Comparison of ENCODE assay signal across 1 cellular context in the genomic region with DNA sequence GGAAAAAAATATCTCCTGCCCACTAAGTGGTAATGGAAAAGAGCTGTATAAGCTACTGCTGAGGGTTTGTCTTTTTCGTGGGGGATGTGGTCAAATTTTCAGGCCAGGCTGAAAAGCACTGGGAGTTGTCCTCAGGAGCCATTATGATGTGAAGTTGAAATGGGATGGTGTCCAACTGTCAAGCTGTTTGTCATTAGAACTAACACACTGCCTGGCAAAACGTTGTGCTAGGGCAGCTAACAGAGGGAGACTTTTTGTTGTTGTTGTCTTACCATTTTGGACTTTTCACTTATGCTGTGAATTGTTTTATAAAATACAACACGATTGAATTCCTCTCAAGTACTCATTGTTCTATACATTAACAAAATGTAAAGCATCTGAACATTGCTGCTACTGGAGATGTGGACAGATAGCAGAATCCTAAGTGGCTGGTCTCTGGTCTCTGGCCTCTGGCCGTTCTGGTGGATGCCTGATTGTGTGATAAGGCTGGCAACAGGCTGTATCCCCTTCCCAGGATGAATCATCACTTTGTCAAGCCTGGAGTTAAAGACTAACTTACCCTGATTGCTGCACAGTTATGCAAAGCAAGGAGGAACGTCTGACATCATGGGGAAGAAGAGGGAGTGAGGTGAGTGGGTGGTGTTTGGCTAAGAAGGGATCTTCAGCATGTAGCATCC.
TF ChIP-seq lines count a peak whose summit lies in the region.

No MANE protein-coding gene starts in this region.

TF ChIP-seq in HepG2, 621 proteins besides CTCF, POLR2A, EP300 and RAD21 (continued from another document and continues in another):
- 0 out of 2 replicates have a peak, but pooled peaks have one; percentile 17 for TF ChIP-seq ZNF142 (CRISPR knock-in tag; IDR thresholded peaks at IDR 0.05)
- no peak for TF ChIP-seq PCBP2 (optimal IDR thresholded peaks at IDR 0.05; ENCODE audit: low read depth, low read length, poor library complexity, severe bottlenecking)
- no peak for TF ChIP-seq PHB2 (IDR thresholded peaks at IDR 0.05; ENCODE audit: partially characterized antibody)
- peak; percentile 90 for TF ChIP-seq TEAD3 (CRISPR knock-in tag; optimal IDR thresholded peaks at IDR 0.05; ENCODE audit: borderline replicate concordance)
- TF ChIP-seq ZNF883 (CRISPR knock-in tag; IDR thresholded peaks at IDR 0.05; ENCODE audit: not compliant biosample characterization) = no peak
- TF ChIP-seq FUBP1 (CRISPR knock-in tag; IDR thresholded peaks at IDR 0.05; ENCODE audit: borderline replicate concordance) = no peak
- TF ChIP-seq, protein P1, sequence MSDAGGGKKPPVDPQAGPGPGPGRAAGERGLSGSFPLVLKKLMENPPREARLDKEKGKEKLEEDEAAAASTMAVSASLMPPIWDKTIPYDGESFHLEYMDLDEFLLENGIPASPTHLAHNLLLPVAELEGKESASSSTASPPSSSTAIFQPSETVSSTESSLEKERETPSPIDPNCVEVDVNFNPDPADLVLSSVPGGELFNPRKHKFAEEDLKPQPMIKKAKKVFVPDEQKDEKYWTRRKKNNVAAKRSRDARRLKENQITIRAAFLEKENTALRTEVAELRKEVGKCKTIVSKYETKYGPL (CRISPR knock-in tag; IDR thresholded peaks at IDR 0.05) = peak; percentile 63; the same call in 1 of the 2 replicates
- TF ChIP-seq STAG1 (CRISPR knock-in tag; IDR thresholded peaks at IDR 0.05) = no peak
- peak; percentile 87; the same call in 1 of the 2 replicates for TF ChIP-seq ZNF792 (CRISPR knock-in tag; IDR thresholded peaks at IDR 0.05)
- TF ChIP-seq CCAR2 (optimal IDR thresholded peaks at IDR 0.05; ENCODE audit: low read depth, low read length) = no peak
- peak; percentile 88; the same call in 1 of the 2 replicates for TF ChIP-seq MIER3 (CRISPR knock-in tag; IDR thresholded peaks at IDR 0.05; ENCODE audit: borderline replicate concordance)
- TF ChIP-seq ZBTB34 (CRISPR knock-in tag; IDR thresholded peaks at IDR 0.05) = peak; percentile 89; the same call in 1 of the 2 replicates
- no peak for TF ChIP-seq CBX1 (IDR thresholded peaks at IDR 0.05; ENCODE audit: low read depth)
- TF ChIP-seq NFRKB (IDR thresholded peaks at IDR 0.05) = no peak
- TF ChIP-seq MTA1 (CRISPR knock-in tag; IDR thresholded peaks at IDR 0.05; ENCODE audit: borderline replicate concordance) = no peak
- TF ChIP-seq, protein P2, sequence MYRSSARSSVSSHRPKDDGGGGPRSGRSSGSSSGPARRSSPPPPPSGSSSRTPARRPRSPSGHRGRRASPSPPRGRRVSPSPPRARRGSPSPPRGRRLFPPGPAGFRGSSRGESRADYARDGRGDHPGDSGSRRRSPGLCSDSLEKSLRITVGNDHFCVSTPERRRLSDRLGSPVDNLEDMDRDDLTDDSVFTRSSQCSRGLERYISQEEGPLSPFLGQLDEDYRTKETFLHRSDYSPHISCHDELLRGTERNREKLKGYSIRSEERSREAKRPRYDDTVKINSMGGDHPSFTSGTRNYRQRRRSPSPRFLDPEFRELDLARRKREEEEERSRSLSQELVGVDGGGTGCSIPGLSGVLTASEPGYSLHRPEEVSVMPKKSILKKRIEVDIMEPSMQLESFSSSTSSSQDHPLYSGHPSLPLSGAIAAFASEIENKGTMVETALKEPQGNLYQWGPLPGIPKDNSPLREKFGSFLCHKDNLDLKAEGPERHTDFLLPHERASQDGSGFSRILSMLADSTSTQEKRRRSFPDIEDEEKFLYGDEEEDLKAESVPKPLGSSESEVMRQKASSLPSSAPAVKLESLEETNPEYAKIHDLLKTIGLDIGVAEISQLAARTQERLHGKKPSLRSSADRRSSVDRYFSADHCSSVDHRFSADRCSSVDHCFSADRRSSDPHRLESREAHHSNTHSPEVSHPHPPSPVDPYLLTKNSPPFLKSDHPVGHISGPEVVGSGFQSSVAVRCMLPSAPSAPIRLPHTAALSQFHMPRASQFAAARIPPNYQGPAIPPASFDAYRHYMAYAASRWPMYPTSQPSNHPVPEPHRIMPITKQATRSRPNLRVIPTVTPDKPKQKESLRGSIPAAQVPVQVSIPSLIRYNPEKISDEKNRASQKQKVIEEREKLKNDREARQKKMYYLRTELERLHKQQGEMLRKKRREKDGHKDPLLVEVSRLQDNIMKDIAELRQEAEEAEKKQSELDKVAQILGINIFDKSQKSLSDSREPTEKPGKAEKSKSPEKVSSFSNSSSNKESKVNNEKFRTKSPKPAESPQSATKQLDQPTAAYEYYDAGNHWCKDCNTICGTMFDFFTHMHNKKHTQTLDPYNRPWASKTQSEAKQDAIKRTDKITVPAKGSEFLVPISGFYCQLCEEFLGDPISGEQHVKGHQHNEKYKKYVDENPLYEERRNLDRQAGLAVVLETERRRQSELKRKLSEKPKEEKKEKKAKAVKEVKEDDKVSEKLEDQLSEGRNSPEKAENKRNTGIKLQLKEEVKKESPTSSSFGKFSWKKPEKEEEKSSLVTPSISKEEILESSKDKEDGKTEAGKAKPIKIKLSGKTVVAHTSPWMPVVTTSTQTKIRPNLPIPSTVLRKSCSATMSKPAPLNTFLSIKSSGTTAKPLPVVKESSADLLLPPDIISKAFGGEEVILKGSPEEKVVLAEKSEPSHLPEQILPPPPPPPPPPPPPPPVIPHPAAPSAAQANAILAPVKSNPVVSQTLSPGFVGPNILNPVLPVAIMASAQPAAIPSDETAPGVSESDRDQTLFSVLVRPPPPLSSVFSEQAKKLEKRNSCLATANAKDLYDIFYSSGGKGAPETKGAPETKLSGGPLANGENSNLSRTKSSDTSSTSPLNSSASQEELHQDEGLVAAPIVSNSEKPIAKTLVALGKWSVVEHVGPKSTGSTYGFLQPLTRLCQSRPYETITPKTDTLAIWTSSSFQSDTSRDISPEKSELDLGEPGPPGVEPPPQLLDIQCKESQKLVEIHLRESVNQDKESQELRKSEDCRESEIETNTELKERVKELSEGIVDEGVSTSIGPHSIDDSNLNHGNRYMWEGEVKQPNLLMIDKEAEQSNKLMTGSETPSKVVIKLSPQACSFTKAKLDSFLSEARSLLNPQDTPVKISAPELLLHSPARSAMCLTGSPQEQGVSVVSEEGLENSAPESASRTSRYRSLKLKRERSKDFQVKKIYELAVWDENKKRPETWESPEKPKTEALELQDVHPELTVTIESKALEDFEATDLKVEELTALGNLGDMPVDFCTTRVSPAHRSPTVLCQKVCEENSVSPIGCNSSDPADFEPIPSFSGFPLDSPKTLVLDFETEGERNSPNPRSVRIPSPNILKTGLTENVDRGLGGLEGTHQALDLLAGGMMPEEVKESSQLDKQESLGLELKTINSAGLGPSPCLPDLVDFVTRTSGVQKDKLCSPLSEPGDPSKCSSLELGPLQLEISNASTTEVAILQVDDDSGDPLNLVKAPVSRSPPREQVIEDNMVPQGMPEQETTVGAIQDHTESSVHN (CRISPR knock-in tag; IDR thresholded peaks at IDR 0.05) = no peak
- TF ChIP-seq ATAD3A (CRISPR knock-in tag; IDR thresholded peaks at IDR 0.05) = no peak
- 0 out of 2 replicates have a peak, but pooled peaks have one; percentile 10 for TF ChIP-seq ZFY (CRISPR knock-in tag; IDR thresholded peaks at IDR 0.05)
- no peak for TF ChIP-seq TOE1 (CRISPR knock-in tag; IDR thresholded peaks at IDR 0.05)
- TF ChIP-seq NR1H2 (CRISPR knock-in tag; IDR thresholded peaks at IDR 0.05; ENCODE audit: borderline replicate concordance, low read depth) = no peak
- TF ChIP-seq ZNF296 (CRISPR knock-in tag; conservative IDR thresholded peaks at IDR 0.05) = no peak
- no peak for TF ChIP-seq NCOA5 (CRISPR knock-in tag; IDR thresholded peaks at IDR 0.05)
- TF ChIP-seq CREB1 (IDR thresholded peaks at IDR 0.05) = peak; percentile 72
- peak; percentile 76 for TF ChIP-seq CREB1 (CRISPR knock-in tag; IDR thresholded peaks at IDR 0.05)
- TF ChIP-seq AHDC1 (CRISPR knock-in tag; IDR thresholded peaks at IDR 0.05; ENCODE audit: borderline replicate concordance) = no peak; the same call in 1 of the 2 replicates
- no peak for TF ChIP-seq ZNF577 (CRISPR knock-in tag; IDR thresholded peaks at IDR 0.05; ENCODE audit: borderline replicate concordance, low read depth)
- no peak for TF ChIP-seq ZBTB3 (CRISPR knock-in tag; IDR thresholded peaks at IDR 0.05; ENCODE audit: borderline replicate concordance, low read depth)
- no peak for TF ChIP-seq ATF1 (CRISPR knock-in tag; IDR thresholded peaks at IDR 0.05)
